ENCODE assay signal across 1 cellular context in the genomic region with DNA sequence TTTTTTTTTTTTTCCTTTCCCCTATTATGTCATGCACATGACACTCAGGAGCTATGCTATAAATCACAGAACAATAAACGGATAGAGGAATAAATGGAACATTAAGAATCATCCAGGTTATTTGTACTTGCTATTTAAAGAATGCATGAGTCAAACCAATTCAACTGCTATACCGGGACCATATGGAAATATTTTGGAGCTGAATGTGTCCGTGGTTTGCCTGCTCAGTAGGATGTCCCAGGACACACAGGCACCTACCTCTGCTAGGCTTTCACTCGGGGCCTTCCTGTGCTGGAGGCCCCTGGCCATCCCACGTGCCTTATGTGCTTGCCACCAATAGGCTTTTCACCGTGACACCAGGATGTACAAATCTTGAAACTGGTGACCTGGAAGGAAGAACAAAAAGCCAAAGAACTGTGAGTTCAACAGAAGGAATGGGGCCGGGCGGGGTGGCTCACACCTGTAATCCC.
TF ChIP-seq lines count a peak whose summit lies in the region.

No MANE protein-coding gene starts in this region.

TF ChIP-seq in HEK293, 187 proteins besides CTCF, POLR2A, EP300 and RAD21 (continued from another document):
- peak; percentile 11; the same call in 1 of the 2 replicates for TF ChIP-seq ZNF184 (tag by site-specific recombination; IDR thresholded peaks at IDR 0.05)
- TF ChIP-seq ZNF16 (tag by site-specific recombination; IDR thresholded peaks at IDR 0.05; ENCODE audit: low read depth): no peak
- no peak for TF ChIP-seq ZNF266 (tag by site-specific recombination; IDR thresholded peaks at IDR 0.05; ENCODE audit: low read depth)
- TF ChIP-seq TSHZ1 (tag by site-specific recombination; IDR thresholded peaks at IDR 0.05; ENCODE audit: borderline replicate concordance): peak; percentile 54; the same call in 1 of the 2 replicates
- TF ChIP-seq PRDM10 (tag by site-specific recombination; IDR thresholded peaks at IDR 0.05): peak; percentile 82
- TF ChIP-seq ZBTB17 (tag by site-specific recombination; IDR thresholded peaks at IDR 0.05): peak; percentile 33; the same call in 1 of the 2 replicates
- TF ChIP-seq ZNF24 (tag by site-specific recombination; IDR thresholded peaks at IDR 0.05): peak; percentile 62; the same call in 1 of the 2 replicates
- no peak for TF ChIP-seq ZNF292 (tag by site-specific recombination; IDR thresholded peaks at IDR 0.05; ENCODE audit: borderline replicate concordance, low read depth)
- peak; percentile 85 for TF ChIP-seq SP7 (tag by site-specific recombination; IDR thresholded peaks at IDR 0.05)
- TF ChIP-seq ZNF394 (tag by site-specific recombination; IDR thresholded peaks at IDR 0.05; ENCODE audit: borderline replicate concordance): peak; percentile 45; the same call in 1 of the 2 replicates
- TF ChIP-seq BCL11A (tag by site-specific recombination; IDR thresholded peaks at IDR 0.05; ENCODE audit: low read depth): 0 out of 2 replicates have a peak, but pooled peaks have one; percentile 20
- TF ChIP-seq ZNF530 (tag by site-specific recombination; IDR thresholded peaks at IDR 0.05; ENCODE audit: low read depth): no peak
- peak; percentile 75; the same call in 1 of the 2 replicates for TF ChIP-seq ZNF362 (tag by site-specific recombination; IDR thresholded peaks at IDR 0.05)
- no peak for TF ChIP-seq EGR2 (tag by site-specific recombination; IDR thresholded peaks at IDR 0.05; ENCODE audit: low read depth)
- peak; percentile 15; the same call in 1 of the 2 replicates for TF ChIP-seq KLF10 (tag by site-specific recombination; IDR thresholded peaks at IDR 0.05)
- TF ChIP-seq ZNF324 (tag by site-specific recombination; IDR thresholded peaks at IDR 0.05): no peak
- TF ChIP-seq ZNF214 (tag by site-specific recombination; IDR thresholded peaks at IDR 0.05; ENCODE audit: borderline replicate concordance): no peak
- TF ChIP-seq ZNF426 (tag by site-specific recombination; IDR thresholded peaks at IDR 0.05): no peak
- peak; percentile 61 for TF ChIP-seq ZNF366 (tag by site-specific recombination; conservative IDR thresholded peaks at IDR 0.05)
- TF ChIP-seq, protein P1, sequence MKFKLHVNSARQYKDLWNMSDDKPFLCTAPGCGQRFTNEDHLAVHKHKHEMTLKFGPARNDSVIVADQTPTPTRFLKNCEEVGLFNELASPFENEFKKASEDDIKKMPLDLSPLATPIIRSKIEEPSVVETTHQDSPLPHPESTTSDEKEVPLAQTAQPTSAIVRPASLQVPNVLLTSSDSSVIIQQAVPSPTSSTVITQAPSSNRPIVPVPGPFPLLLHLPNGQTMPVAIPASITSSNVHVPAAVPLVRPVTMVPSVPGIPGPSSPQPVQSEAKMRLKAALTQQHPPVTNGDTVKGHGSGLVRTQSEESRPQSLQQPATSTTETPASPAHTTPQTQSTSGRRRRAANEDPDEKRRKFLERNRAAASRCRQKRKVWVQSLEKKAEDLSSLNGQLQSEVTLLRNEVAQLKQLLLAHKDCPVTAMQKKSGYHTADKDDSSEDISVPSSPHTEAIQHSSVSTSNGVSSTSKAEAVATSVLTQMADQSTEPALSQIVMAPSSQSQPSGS (tag by site-specific recombination; IDR thresholded peaks at IDR 0.05; ENCODE audit: low read depth): 0 out of 2 replicates have a peak, but pooled peaks have one; percentile 22
- TF ChIP-seq, protein P2, sequence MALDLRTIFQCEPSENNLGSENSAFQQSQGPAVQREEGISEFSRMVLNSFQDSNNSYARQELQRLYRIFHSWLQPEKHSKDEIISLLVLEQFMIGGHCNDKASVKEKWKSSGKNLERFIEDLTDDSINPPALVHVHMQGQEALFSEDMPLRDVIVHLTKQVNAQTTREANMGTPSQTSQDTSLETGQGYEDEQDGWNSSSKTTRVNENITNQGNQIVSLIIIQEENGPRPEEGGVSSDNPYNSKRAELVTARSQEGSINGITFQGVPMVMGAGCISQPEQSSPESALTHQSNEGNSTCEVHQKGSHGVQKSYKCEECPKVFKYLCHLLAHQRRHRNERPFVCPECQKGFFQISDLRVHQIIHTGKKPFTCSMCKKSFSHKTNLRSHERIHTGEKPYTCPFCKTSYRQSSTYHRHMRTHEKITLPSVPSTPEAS (tag by site-specific recombination; IDR thresholded peaks at IDR 0.05): no peak
- TF ChIP-seq ZBTB21 (tag by site-specific recombination; IDR thresholded peaks at IDR 0.05): peak; percentile 64; the same call in 1 of the 2 replicates
- peak; percentile 92 for TF ChIP-seq ZNF629 (tag by site-specific recombination; IDR thresholded peaks at IDR 0.05)
- no peak for TF ChIP-seq GLI2 (tag by site-specific recombination; IDR thresholded peaks at IDR 0.05; ENCODE audit: borderline replicate concordance, low read depth)
